ENCODE assay signal across 10 cellular contexts in the genomic region with DNA sequence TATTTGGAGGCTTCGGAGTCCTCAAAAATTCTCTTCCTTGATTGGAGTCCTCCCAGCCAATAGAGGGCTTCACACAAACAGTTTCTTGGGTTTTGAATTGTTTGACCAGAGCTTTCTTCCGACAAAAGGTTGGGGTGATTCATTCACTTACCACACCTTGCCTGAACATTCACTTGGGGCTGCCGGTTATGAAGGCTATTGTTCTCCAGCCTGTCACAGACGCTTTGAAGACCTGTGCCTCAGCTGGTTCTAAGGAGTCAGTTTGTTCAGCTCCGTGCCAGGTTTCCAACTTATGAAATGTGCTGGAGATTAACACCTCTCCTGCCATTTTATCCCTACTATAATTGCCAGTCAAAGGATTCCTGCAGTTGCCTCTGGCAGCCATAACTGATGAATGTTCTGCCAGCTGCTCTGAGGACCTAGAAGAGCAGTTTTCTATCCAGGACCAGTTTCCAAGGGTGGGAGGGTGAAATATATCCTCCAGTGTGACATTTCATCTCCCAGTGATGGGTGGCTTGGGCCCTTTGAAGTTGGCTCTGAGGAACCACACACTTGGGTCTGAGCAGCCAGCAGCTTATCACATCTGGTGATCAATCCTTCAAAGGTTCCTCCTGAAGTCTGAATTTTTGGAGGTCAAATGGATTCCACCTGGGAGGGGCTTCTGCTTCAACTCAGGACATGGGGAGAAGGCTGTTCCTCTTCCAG. TPM values are rescaled to one million over a fixed set of nuclear protein-coding genes. Genes with fewer than 3 reads are reported as not detected.
A peak's percentile ranks its signal among the peaks of the same experiment; 100 is the strongest.
DNase-seq lines count a peak whose midpoint lies in the region; ATAC-seq and TF ChIP-seq lines count a peak whose summit lies in the region.
"Had no signal": no experiment of that assay in that cellular context is flagged by ENCODE, and none has a peak within 500 bp of the region (broad histone marks: within the 10 kb centered on the region; RNA-seq: fewer than 3 reads in every experiment).

No MANE protein-coding gene starts in this region.

- H3K27ac Mint-ChIP-seq in activated CD8-positive, alpha-beta T cell treated with anti-CD3 and anti-CD28 coated beads for 36 hours: no peak overlapping the region
- H3K27ac Mint-ChIP-seq: activated T-helper 1 cell treated with anti-CD3 and anti-CD28 coated beads, Interleukin-12 subunit alpha, Interleukin-12 subunit beta, Interleukin-2, Interleukin-4 antibody, amounts not matched to agents 30 ng/mL and 10 ng/mL and 1 ng/mL, durations not matched to agents 14 hours and 24 hours and 36 hours had no signal

- peaks cover 4% of the 10 kb centered on the region; the same call in 1 of the 2 replicates for H3K36me3 ChIP-seq in HUES6 (ENCODE audit: control insufficient read depth, insufficient read depth, low read length)
- H3K36me3 ChIP-seq in tibial nerve: peaks cover 0 to 6% (median 0%) of the 10 kb centered on the region in 3 donors
- H3K36me3 ChIP-seq: pancreas had no signal

- TF ChIP-seq CTCF in astrocyte of the spinal cord (IDR thresholded peaks at IDR 0.05; ENCODE audit: low read depth, low read length) (no peak), tibial nerve (IDR thresholded peaks at IDR 0.05) (no peak)
- TF ChIP-seq CTCF in activated CD8-positive, alpha-beta T cell treated with anti-CD3 and anti-CD28 coated beads for 36 hours (IDR thresholded peaks at IDR 0.05): no peak

- no peaks in the 10 kb centered on the region for H3K27me3 Mint-ChIP-seq in activated CD8-positive, alpha-beta T cell treated with anti-CD3 and anti-CD28 coated beads for 36 hours

- no peaks in the 10 kb centered on the region for H3K9me3 Mint-ChIP-seq in activated CD8-positive, alpha-beta T cell treated with anti-CD3 and anti-CD28 coated beads for 36 hours
- H3K9me3 Mint-ChIP-seq: activated T-helper 1 cell treated with anti-CD3 and anti-CD28 coated beads, Interleukin-12 subunit alpha, Interleukin-12 subunit beta, Interleukin-2, Interleukin-4 antibody, amounts not matched to agents 30 ng/mL and 10 ng/mL and 1 ng/mL, durations not matched to agents 14 hours and 24 hours and 36 hours had no signal

- CTCF ChIA-PET in activated CD8-positive, alpha-beta T cell treated with anti-CD3 and anti-CD28 coated beads for 36 hours (lab: Charles Lee): interaction anchor here (1.9 to 2.3 kb wide), 2 partner anchors 11 to 30 kb away, joined by 4 to 8 read pairs; no protein-coding TSS in a partner anchor

- no peak for TF ChIP-seq EP300 in tibial nerve (IDR thresholded peaks at IDR 0.05)

- H3K9me3 ChIP-seq in HUES6 (ENCODE audit: control insufficient read depth, insufficient read depth, low read depth, low read length) (no peaks in the 10 kb centered on the region), tibial nerve (no peaks in the 10 kb centered on the region)
- H3K9me3 ChIP-seq: pancreas had no signal

- intact Hi-C loops in activated CD8-positive, alpha-beta T cell treated with anti-CD3 and anti-CD28 coated beads for 36 hours (cut with micrococcal nuclease): no loop called here

- no peak overlapping the region for H3K4me3 Mint-ChIP-seq in activated CD8-positive, alpha-beta T cell treated with anti-CD3 and anti-CD28 coated beads for 36 hours
- H3K4me3 Mint-ChIP-seq: activated T-helper 1 cell treated with anti-CD3 and anti-CD28 coated beads, Interleukin-12 subunit alpha, Interleukin-12 subunit beta, Interleukin-2, Interleukin-4 antibody, amounts not matched to agents 30 ng/mL and 10 ng/mL and 1 ng/mL, durations not matched to agents 14 hours and 24 hours and 36 hours had no signal

- peak overlapping the region; percentile 34; the same call in 1 of the 2 replicates for H3K4me3 ChIP-seq in HUES6 (ENCODE audit: low read depth, low read length)
- no peak overlapping the region for H3K4me3 ChIP-seq in astrocyte of the spinal cord (ENCODE audit: low read depth, low read length)
- H3K4me3 ChIP-seq in tibial nerve: no peak overlapping the region
- H3K4me3 ChIP-seq: pancreas had no signal

- WGBS in tibial nerve, 2 donors: 68 to 81% methylated on average over 5 of the region's 5 CpGs

- POLR2A ChIA-PET in activated CD8-positive, alpha-beta T cell treated with anti-CD3 and anti-CD28 coated beads for 36 hours (lab: Charles Lee): no interaction called here

- DNase-seq in astrocyte of the spinal cord (ENCODE audit: low read depth, low spot score): peak; percentile 52
- DNase-seq in left kidney (ENCODE audit: low read depth, low spot score): peak; percentile 60
- DNase-seq in tibial nerve (ENCODE audit: low spot score in 2 of 2): no peak
- DNase-seq in activated CD8-positive, alpha-beta T cell treated with anti-CD3 and anti-CD28 coated beads for 36 hours: no peak
- no peak for DNase-seq in NCI-H1436 treated with DMSO at 0.1 percent for 48 hours (lab: John Stamatoyannopoulos, UW)
- DNase-seq in DMS 273 (lab: John Stamatoyannopoulos, UW; ENCODE audit: unreplicated experiment): no peak
- no peak for DNase-seq in mucosa of gallbladder (ENCODE audit: low spot score)
- DNase-seq: pancreas had no signal

- in situ Hi-C loops in astrocyte of the spinal cord (cut with HindIII; ENCODE audit: low sequenced_read_pairs): no loop called here

- H3K27me3 ChIP-seq in HUES6 (ENCODE audit: control insufficient read depth, insufficient read depth, low read length) (no peaks in the 10 kb centered on the region), tibial nerve (no peaks in the 10 kb centered on the region)
- H3K27me3 ChIP-seq: pancreas had no signal

- no peak for ATAC-seq in activated CD8-positive, alpha-beta T cell treated with anti-CD3 and anti-CD28 coated beads for 36 hours

- peaks cover 19% of the 10 kb centered on the region for H3K4me1 Mint-ChIP-seq in activated CD8-positive, alpha-beta T cell treated with anti-CD3 and anti-CD28 coated beads for 36 hours (ENCODE audit: low read depth)

- H3K36me3 Mint-ChIP-seq in activated CD8-positive, alpha-beta T cell treated with anti-CD3 and anti-CD28 coated beads for 36 hours (ENCODE audit: low read depth): no peaks in the 10 kb centered on the region

- no peak for TF ChIP-seq POLR2A in tibial nerve (IDR thresholded peaks at IDR 0.05)

- peak overlapping the region; percentile 32 for H3K9ac ChIP-seq in HUES6 (ENCODE audit: low read length)

- H3K27ac ChIP-seq in HUES6 (ENCODE audit: low read depth, low read length): peak overlapping the region; percentile 87; the same call in 1 of the 2 replicates
- peak overlapping the region in 3 of 4 donors; percentile 22 to 63 (median 56) for H3K27ac ChIP-seq in tibial nerve

- H3K4me1 ChIP-seq in HUES6 (ENCODE audit: control insufficient read depth, insufficient read depth, low read length) (peaks cover 51% of the 10 kb centered on the region), tibial nerve (peaks cover 0 to 26% (median 6%) of the 10 kb centered on the region in 4 donors)

RNA-seq across cellular contexts. Expression of a gene that starts 31.4 kb away (rescaled TPM):
- total RNA-seq in tibial nerve (10 to 100 TPM; 50.0 to 67.2 (median 56.9) TPM), mucosa of gallbladder (81.4 TPM)
- 10 to 100 TPM; 23.2 to 25.5 TPM for total RNA-seq in activated CD8-positive, alpha-beta T cell treated with anti-CD3 and anti-CD28 coated beads for 36 hours

RNA-seq across cellular contexts. Expression of a gene that starts 48.8 kb away (rescaled TPM):
- total RNA-seq in tibial nerve: 100 to 1,000 TPM in 1 of 4 donors, 10 to 100 TPM in 3; 54.8 to 106 (median 80.5) TPM
- total RNA-seq in activated CD8-positive, alpha-beta T cell treated with anti-CD3 and anti-CD28 coated beads for 36 hours: 10 to 100 TPM; 18.2 to 19.6 TPM
- 48.0 TPM for total RNA-seq in mucosa of gallbladder

Comparison
In these comparisons a context has a peak if more than half of its experiments do, and no peak if none do; other contexts are left out.
1. DNase-seq: peak in astrocyte of the spinal cord (single experiment) and left kidney (single experiment); none in tibial nerve (0 of 2), activated CD8-positive, alpha-beta T cell treated with anti-CD3 and anti-CD28 coated beads for 36 hours (single experiment), NCI-H1436 treated with DMSO at 0.1 percent for 48 hours (single experiment), DMS 273 (single experiment) and mucosa of gallbladder (single experiment).